Comparison of ENCODE assay signal across 26 cellular contexts in genomic region chr22:48627966-48628365, GRCh38.
"Had no signal": no experiment of that assay in that cellular context is flagged by ENCODE, and none has a peak within 500 bp of the region (broad histone marks: within the 10 kb centered on the region; RNA-seq: fewer than 3 reads in every experiment).

No MANE protein-coding gene starts in this region.

- H3K4me3 ChIP-seq: gastrocnemius medialis, left lung, mucosa of descending colon, prostate gland, right atrium auricular region, smooth muscle cell, testis, tibial artery, upper lobe of left lung had no signal

- ATAC-seq: esophagus mucosa; gastrocnemius medialis; left cardiac atrium; left lung; mucosa of descending colon; natural killer cell treated with Interleukin-12 subunit alpha and Interleukin-12 subunit beta and Interleukin-15 and Interleukin-18, amount 100 ng/mL, for 72 hours; stimulated activated naive CD8-positive, alpha-beta T cell treated with anti-CD3 and anti-CD28 coated beads, Interleukin-15, amount 100 ng/mL, for 72 hours had no signal

- H3K36me3 ChIP-seq: gastrocnemius medialis, left lung, prostate gland, right atrium auricular region, tibial artery, upper lobe of left lung had no signal

- H3K9me3 ChIP-seq: gastrocnemius medialis, left lung, mucosa of descending colon, prostate gland, right atrium auricular region, testis, tibial artery, upper lobe of left lung had no signal

- H3K4me2 ChIP-seq: smooth muscle cell had no signal

- H3K27ac ChIP-seq: epithelial cell of prostate, gastrocnemius medialis, left lung, parathyroid adenoma, prostate gland, right atrium auricular region, testis, tibial artery, upper lobe of left lung had no signal

- H3K4me1 ChIP-seq: gastrocnemius medialis, left lung, parathyroid adenoma, prostate gland, right atrium auricular region, testis, tibial artery, upper lobe of left lung had no signal

- DNase-seq: effector CD8-positive, alpha-beta T cell; endodermal cell; foreskin fibroblast; gastrocnemius medialis; kidney; left cardiac atrium; mesenchymal stem cell; mucosa of descending colon; naive B cell; stimulated activated CD4-positive, alpha-beta T cell treated with anti-CD3 and anti-CD28 coated beads, Interleukin-12 subunit alpha, Interleukin-12 subunit beta, amount 100 ng/mL, for 4 hours; stimulated activated CD4-positive, alpha-beta T cell treated with anti-CD3 and anti-CD28 coated beads, Interleukin-1b, Interleukin-23, amount 100 ng/mL, for 48 hours; stimulated activated CD4-positive, alpha-beta T cell treated with anti-CD3 and anti-CD28 coated beads, Interleukin-4, amount 100 ng/mL, for 1 hour; stimulated activated CD8-positive, alpha-beta memory T cell treated with anti-CD3 and anti-CD28 coated beads, Interleukin-4, amount 100 ng/mL, for 48 hours; stimulated activated naive CD4-positive, alpha-beta T cell; stimulated activated naive CD8-positive, alpha-beta T cell treated with anti-CD3 and anti-CD28 coated beads, Interleukin-15, amount 100 ng/mL, for 72 hours; testis; tibial artery; upper lobe of left lung had no signal

- H3K9ac ChIP-seq: parathyroid adenoma had no signal

- H3K27me3 ChIP-seq: right atrium auricular region, testis, upper lobe of left lung had no signal
